ENCODE assay signal across 1 cellular context in the genomic region with DNA sequence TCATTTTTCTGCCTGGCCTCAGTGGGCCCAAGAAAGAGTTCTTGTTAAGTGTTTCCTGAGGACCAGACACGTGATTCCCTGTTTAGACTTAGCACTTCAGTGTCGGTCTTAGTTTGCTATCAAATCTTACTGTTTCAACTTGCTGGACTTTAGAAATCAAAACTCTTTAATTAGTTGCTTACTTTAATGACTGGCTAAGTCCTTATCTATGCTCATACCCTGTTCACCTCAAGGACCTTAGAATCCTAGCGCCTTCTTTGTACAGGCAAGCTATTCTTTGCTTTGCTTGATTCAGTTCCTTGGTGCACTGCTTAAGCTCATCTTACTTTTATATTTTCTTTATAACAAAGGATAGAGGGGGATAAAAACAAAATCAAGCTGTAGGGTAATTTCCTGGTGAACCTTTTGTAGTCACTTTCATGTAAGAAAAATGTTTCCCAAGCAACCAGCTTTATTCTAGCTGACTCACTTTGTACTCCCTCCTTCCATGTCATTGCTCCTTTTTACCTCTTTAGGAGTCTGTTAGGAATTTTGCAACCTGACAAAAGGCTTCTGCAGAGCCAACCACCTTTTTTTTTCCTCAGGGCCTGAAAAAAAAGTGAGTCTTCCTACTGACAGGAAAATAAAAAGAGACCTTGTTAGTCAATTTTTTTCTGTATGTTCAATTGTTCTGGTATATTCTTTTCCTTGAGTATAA.
TF ChIP-seq lines count a peak whose summit lies in the region.

No MANE protein-coding gene starts in this region.

TF ChIP-seq in endothelial cell of umbilical vein, 7 proteins besides CTCF, POLR2A, EP300 and RAD21:
- no peak for TF ChIP-seq JUN (IDR thresholded peaks at IDR 0.05; ENCODE audit: borderline replicate concordance, insufficient read depth, insufficient read length, low read depth)
- no peak for TF ChIP-seq EZH2 (IDR thresholded peaks at IDR 0.05; ENCODE audit: borderline replicate concordance, low read depth, low read length, severe bottlenecking)
- no peak for TF ChIP-seq MYC (IDR thresholded peaks at IDR 0.05; ENCODE audit: low read depth, low read length)
- TF ChIP-seq MAX (IDR thresholded peaks at IDR 0.05; ENCODE audit: insufficient read depth, insufficient read length): no peak
- no peak for TF ChIP-seq GATA2 (IDR thresholded peaks at IDR 0.05; ENCODE audit: insufficient read depth, insufficient read length, low read depth, low read length)
- no peak for TF ChIP-seq FOS (IDR thresholded peaks at IDR 0.05; ENCODE audit: borderline replicate concordance, insufficient read depth, low read length)
- no peak for TF ChIP-seq POLR2AphosphoS5 (IDR thresholded peaks at IDR 0.05; ENCODE audit: insufficient read depth, low read depth, low read length)
